20 cellular contexts compared by ENCODE assay signal in genomic region chr10:52639652-52640051, GRCh38.
A peak's percentile ranks its signal among the peaks of the same experiment; 100 is the strongest.
DNase-seq lines count a peak whose midpoint lies in the region; ATAC-seq, FAIRE-seq and TF ChIP-seq lines count a peak whose summit lies in the region.
"Had no signal": no experiment of that assay in that cellular context is flagged by ENCODE, and none has a peak within 500 bp of the region (broad histone marks: within the 10 kb centered on the region; RNA-seq: fewer than 3 reads in every experiment).

No MANE protein-coding gene starts in this region.

- H3K9ac ChIP-seq in GM23248, result no peak overlapping the region
- no peak overlapping the region for H3K9ac ChIP-seq in GM12878 (ENCODE audit: control insufficient read depth, insufficient read depth, low read length)

- no peak for TF ChIP-seq RAD21 in GM12878 (IDR thresholded peaks at IDR 0.05; ENCODE audit: insufficient read depth, low read depth, low read length)

- H3K9me3 ChIP-seq in GM23248 (ENCODE audit: low read depth) (no peaks in the 10 kb centered on the region), GM12878 (replicated peaks; ENCODE audit: control insufficient read depth, insufficient read depth, low read length) (no peaks in the 10 kb centered on the region), esophagus squamous epithelium (no peaks in the 10 kb centered on the region)
- H3K9me3 ChIP-seq: gastrocnemius medialis, testis had no signal

- in situ Hi-C loops in GM23248 (cut with MboI) (no loop called here), GM12878 (cut with MboI) (loop anchor here (5.0 kb wide), 1 partner anchor 143 kb away; no protein-coding TSS in a partner anchor)

- no peaks in the 10 kb centered on the region for H4K20me1 ChIP-seq in GM23248 (ENCODE audit: insufficient read depth)
- no peaks in the 10 kb centered on the region for H4K20me1 ChIP-seq in GM12878 (ENCODE audit: control insufficient read depth, insufficient read depth)

- H3K4me3 ChIP-seq in GM23248, result no peak overlapping the region
- no peak overlapping the region for H3K4me3 ChIP-seq in GM12878
- H3K4me3 ChIP-seq in esophagus squamous epithelium, result no peak overlapping the region
- H3K4me3 ChIP-seq: dorsolateral prefrontal cortex, gastrocnemius medialis, testis had no signal

- no peaks in the 10 kb centered on the region; the same call in 1 of the 2 replicates for H3K9me2 ChIP-seq in GM23248 (ENCODE audit: insufficient read depth)

- no peak for FAIRE-seq in GM12878 (lab: Jason Lieb, UNC)
- FAIRE-seq: GM12892 had no signal

- H3K4me1 ChIP-seq in GM23248 (ENCODE audit: insufficient read depth), result peaks cover 9% of the 10 kb centered on the region
- H3K4me1 ChIP-seq in GM12878 (ENCODE audit: control insufficient read depth, insufficient read depth, low read length), result no peaks in the 10 kb centered on the region
- H3K4me1 ChIP-seq in esophagus squamous epithelium, result no peaks in the 10 kb centered on the region
- H3K4me1 ChIP-seq: gastrocnemius medialis, testis had no signal

- DNase-seq in DMS53 (lab: John Stamatoyannopoulos, UW) (peak; percentile 74), GM23248 (peak; percentile 52), NCI-H510A (lab: John Stamatoyannopoulos, UW) (peak; percentile 12), GM12878 (ENCODE audit: low read depth, low spot score) (no peak), esophagus squamous epithelium (lab: John Stamatoyannopoulos, UW) (no peak)
- DNase-seq in activated CD4-positive, CD25-positive, alpha-beta regulatory T cell treated with anti-CD3 and anti-CD28 coated beads, Interleukin-2, amount 50 U/mL, for 72 hours, result no peak
- DNase-seq: activated CD4-positive, CD25-positive, alpha-beta regulatory T cell; caudate nucleus; dorsolateral prefrontal cortex; erythroblast; gastrocnemius medialis; GDM1; left colon; NCI-H187; Right ventricle myocardium superior; testis had no signal

- CTCF ChIA-PET in GM12878 (lab: Yijun Ruan, JAX), result no interaction called here

- TF ChIP-seq POLR2A in GM12878 (IDR thresholded peaks at IDR 0.05; ENCODE audit: low read depth, low read length), result no peak
- TF ChIP-seq POLR2A in esophagus squamous epithelium (IDR thresholded peaks at IDR 0.05), result no peak

- no peak for ATAC-seq in GM12878
- no peak for ATAC-seq in HG03520 (IDR thresholded peaks at IDR 0.05; ENCODE audit: unreplicated experiment)
- no peak for ATAC-seq in HG03280 (IDR thresholded peaks at IDR 0.05; ENCODE audit: unreplicated experiment)
- ATAC-seq: gastrocnemius medialis; left colon; stimulated activated effector memory CD8-positive, alpha-beta T cell treated with anti-CD3 and anti-CD28 coated beads, Interleukin-12 subunit alpha, Interleukin-12 subunit beta, amount 100 ng/mL, for 72 hours had no signal

- no peak for TF ChIP-seq EP300 in GM12878 (IDR thresholded peaks at IDR 0.05; ENCODE audit: borderline replicate concordance in 1 of 2, control insufficient read depth in 1 of 2, low read depth in 2 of 2, low read length in 2 of 2)

- TF ChIP-seq CTCF in GM12878 (IDR thresholded peaks at IDR 0.05 in 2 of 3, conservative IDR thresholded peaks at IDR 0.05 in 1 of 3; ENCODE audit: control insufficient read depth in 2 of 3, extremely low read depth in 1 of 3, insufficient read depth in 1 of 3, low read depth in 3 of 3, low read length in 3 of 3) (no peak), esophagus squamous epithelium (IDR thresholded peaks at IDR 0.05) (no peak)

- intact Hi-C loops in GM12878 (cut with micrococcal nuclease; ENCODE audit: unreplicated experiment) (no loop called here), esophagus squamous epithelium (cut with DNase I) (loop anchor here (10.0 kb wide), 1 partner anchor 135 kb away; the partner anchor contains the start of gene MBL2)

- H3K36me3 ChIP-seq in GM23248 (ENCODE audit: low read depth) (no peaks in the 10 kb centered on the region), GM12878 (ENCODE audit: control insufficient read depth in 2 of 2, insufficient read depth in 2 of 2, low read length in 1 of 2) (no peaks in the 10 kb centered on the region), esophagus squamous epithelium (no peaks in the 10 kb centered on the region)
- H3K36me3 ChIP-seq: gastrocnemius medialis had no signal

- SMC1A ChIA-PET in GM12878 (lab: Charles Lee; ENCODE audit: uncharacterized antibody, unreplicated experiment), result no interaction called here

- RAD21 ChIA-PET in GM12878 (lab: Charles Lee; ENCODE audit: unreplicated experiment), result no interaction called here

- H3K4me2 ChIP-seq in GM23248 (ENCODE audit: unreplicated experiment) (peak overlapping the region; percentile 6), GM12878 (ENCODE audit: control insufficient read depth, insufficient read depth) (no peak overlapping the region)

- no TSS peak for BruUV-seq in GM12878 (replicated peaks; lab: Mats Ljungman, UMichigan)

- peaks cover 7% of the 10 kb centered on the region; the same call in 1 of the 2 replicates for H3F3A ChIP-seq in GM23248 (ENCODE audit: insufficient read depth)

- H3K79me2 ChIP-seq in GM23248 (ENCODE audit: insufficient read depth) (no peaks in the 10 kb centered on the region), GM12878 (ENCODE audit: control insufficient read depth, insufficient read depth, low read length) (no peaks in the 10 kb centered on the region)

- H3K27me3 ChIP-seq in GM23248 (replicated peaks; ENCODE audit: insufficient read depth) (no peaks in the 10 kb centered on the region), GM12878 (replicated peaks in 1 of 2; ENCODE audit: control insufficient read depth in 2 of 2, insufficient read depth in 2 of 2, low read length in 1 of 2) (no peaks in the 10 kb centered on the region), esophagus squamous epithelium (no peaks in the 10 kb centered on the region)
- H3K27me3 ChIP-seq: gastrocnemius medialis, testis had no signal

- 0% methylated on average over 1 of the region's 1 CpG for WGBS in GM23248 (ENCODE audit: low coverage in 1 of 2, low lambda C conversion rate in 2 of 2, missing lambda C conversion rate in 2 of 2), 2 experiments
- 0% methylated on average over 1 of the region's 1 CpG for WGBS in GM12878 (ENCODE audit: insufficient coverage, insufficient replicate concordance, low lambda C conversion rate, missing lambda C conversion rate)
- WGBS in esophagus squamous epithelium, 2 donors, result 0% methylated on average over 1 of the region's 1 CpG

- POLR2A ChIA-PET in GM12878 (lab: Charles Lee), result no interaction called here

- no peak overlapping the region for H3K27ac ChIP-seq in GM23248
- H3K27ac ChIP-seq in GM12878 (ENCODE audit: control insufficient read depth, insufficient read depth), result no peak overlapping the region
- H3K27ac ChIP-seq in esophagus squamous epithelium, result no peak overlapping the region
- H3K27ac ChIP-seq: dorsolateral prefrontal cortex, gastrocnemius medialis, testis had no signal

- H2AFZ ChIP-seq in GM23248 (no peak overlapping the region), GM12878 (ENCODE audit: control insufficient read depth, low read depth, low read length) (no peak overlapping the region)

TF ChIP-seq in GM12878, 131 proteins besides CTCF, POLR2A, EP300 and RAD21:
- TF ChIP-seq MTA2 (IDR thresholded peaks at IDR 0.05; ENCODE audit: low read depth), result 0 out of 2 replicates have a peak, but pooled peaks have one; percentile 25
- TF ChIP-seq ZBTB4 (CRISPR knock-in tag; IDR thresholded peaks at IDR 0.05), result no peak

Comparison
In these comparisons a context has a peak if more than half of its experiments do, and no peak if none do; other contexts are left out.
1. DNase-seq: peak in DMS53 (single experiment), GM23248 (single experiment) and NCI-H510A (single experiment); none in GM12878 (single experiment), activated CD4-positive, CD25-positive, alpha-beta regulatory T cell treated with anti-CD3 and anti-CD28 coated beads, Interleukin-2, amount 50 U/mL, for 72 hours (single experiment) and esophagus squamous epithelium (single experiment).